Comparison of ENCODE assay signal across 19 cellular contexts in the genomic region with DNA sequence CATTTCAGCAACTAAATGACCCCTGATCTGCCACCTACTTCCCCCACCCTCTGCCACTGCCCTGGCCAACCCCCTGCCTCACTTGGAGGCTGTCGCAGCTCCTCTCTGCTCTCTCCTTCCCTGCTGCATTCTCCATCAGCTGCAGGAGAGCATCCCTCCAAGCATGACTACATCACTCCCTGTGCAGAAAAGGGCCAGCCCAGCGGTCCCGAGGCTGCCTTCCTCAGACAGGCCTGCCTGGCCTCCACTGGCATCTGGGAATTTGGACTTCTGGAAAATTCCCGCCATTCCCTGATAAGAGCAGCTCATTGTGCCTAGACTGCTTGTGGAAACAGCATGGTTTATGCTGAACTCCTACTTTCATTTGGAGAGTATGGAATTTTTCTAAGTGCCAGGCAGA.
"Had no signal": no experiment of that assay in that cellular context is flagged by ENCODE, and none has a peak within 500 bp of the region (broad histone marks: within the 10 kb centered on the region; RNA-seq: fewer than 3 reads in every experiment).

No MANE protein-coding gene starts in this region.

- H3K4me2 ChIP-seq: smooth muscle cell had no signal

- H3K4me3 ChIP-seq: colonic mucosa, mucosa of descending colon, pancreas, smooth muscle cell had no signal

- DNase-seq: activated CD4-positive, alpha-beta T cell treated with anti-CD3 and anti-CD28 coated beads for 1 hour; activated naive CD8-positive, alpha-beta T cell treated with anti-CD3 and anti-CD28 coated beads for 36 hours; central memory CD4-positive, alpha-beta T cell; colonic mucosa; erythroblast; left ventricle myocardium superior; mesenchymal stem cell; mucosa of descending colon; naive thymus-derived CD4-positive, alpha-beta T cell; pancreas; stimulated activated CD4-positive, alpha-beta T cell treated with anti-CD3 and anti-CD28 coated beads, Interleukin-4, amount 100 ng/mL, for 24 hours; stimulated activated naive CD4-positive, alpha-beta T cell; T-helper 2 cell had no signal

- H3K36me3 Mint-ChIP-seq: brain had no signal

- H3K27ac ChIP-seq: colonic mucosa, pancreas, VCaP had no signal

- ATAC-seq: left ventricle myocardium superior; mucosa of descending colon; naive thymus-derived CD4-positive, alpha-beta T cell; pancreas; sciatic nerve had no signal

- H3K27ac Mint-ChIP-seq: brain had no signal

- FAIRE-seq: endometrium, frontal cortex, pancreas had no signal

- H3K4me1 Mint-ChIP-seq: brain had no signal

- H3K4me3 Mint-ChIP-seq: activated naive CD8-positive, alpha-beta T cell treated with anti-CD3 and anti-CD28 coated beads for 36 hours; brain had no signal

- H3K27me3 Mint-ChIP-seq: activated naive CD8-positive, alpha-beta T cell treated with anti-CD3 and anti-CD28 coated beads for 36 hours; naive thymus-derived CD4-positive, alpha-beta T cell had no signal

- H3K36me3 ChIP-seq: colonic mucosa, pancreas had no signal

- H3K27me3 ChIP-seq: colonic mucosa, pancreas had no signal

- H3K4me1 ChIP-seq: colonic mucosa, pancreas had no signal

- H3K9me3 ChIP-seq: colonic mucosa, pancreas had no signal
